In the genomic region with DNA sequence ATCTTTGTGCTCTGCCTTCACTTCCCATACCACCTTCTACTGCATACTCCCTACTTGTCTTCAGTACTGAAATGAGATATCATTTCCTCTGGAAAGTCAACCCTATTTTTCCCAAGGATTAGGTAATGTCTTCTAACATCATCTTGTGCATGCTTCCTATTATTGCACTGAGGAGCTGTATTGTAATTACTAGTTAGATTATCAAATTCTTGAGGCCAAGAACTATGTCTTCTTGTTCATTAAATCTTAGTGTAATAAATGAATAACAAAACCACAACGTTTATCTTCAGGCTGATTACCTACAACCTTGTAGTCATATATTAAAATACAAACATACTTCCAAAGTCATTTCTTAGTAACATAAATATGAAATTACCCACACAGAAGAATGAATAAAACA, we compare ENCODE assay signal across 29 cellular contexts.
"Had no signal": no experiment of that assay in that cellular context is flagged by ENCODE, and none has a peak within 500 bp of the region (broad histone marks: within the 10 kb centered on the region; RNA-seq: fewer than 3 reads in every experiment).

No MANE protein-coding gene starts in this region.

- H3K27ac ChIP-seq: adrenal gland, brain microvascular endothelial cell, coronary artery, dorsolateral prefrontal cortex, foreskin keratinocyte had no signal

- H3K4me3 Mint-ChIP-seq: activated CD4-positive, alpha-beta memory T cell treated with anti-CD3 and anti-CD28 coated beads for 36 hours; activated CD4-positive, alpha-beta T cell treated with anti-CD3 and anti-CD28 coated beads for 36 hours; activated CD4-positive, alpha-beta T cell treated with anti-CD3 and anti-CD28 coated beads, Interleukin-2, amount 10 ng/mL, durations not matched to agents 24 days and 14 days; activated CD8-positive, alpha-beta memory T cell treated with anti-CD3 and anti-CD28 coated beads, Interleukin-2, amount 10 ng/mL, durations not matched to agents 7 days and 5 days; activated CD8-positive, alpha-beta T cell treated with anti-CD3 and anti-CD28 coated beads, Interleukin-2, amount 10 ng/mL, durations not matched to agents 7 days and 5 days; activated naive CD4-positive, alpha-beta T cell treated with anti-CD3 and anti-CD28 coated beads for 36 hours; activated naive CD4-positive, alpha-beta T cell treated with anti-CD3 and anti-CD28 coated beads, Interleukin-2, amount 50 U/mL, for 24 hours; activated naive CD8-positive, alpha-beta T cell treated with anti-CD3 and anti-CD28 coated beads for 36 hours; activated naive CD8-positive, alpha-beta T cell treated with anti-CD3 and anti-CD28 coated beads, Interleukin-2, amount 50 U/mL, for 24 hours; activated T-helper 1 cell treated with anti-CD3 and anti-CD28 coated beads, Interleukin-12 subunit alpha, Interleukin-12 subunit beta, Interleukin-2, Interleukin-4 antibody, amounts not matched to agents 30 ng/mL and 10 ng/mL and 1 ng/mL, durations not matched to agents 14 hours and 24 hours and 36 hours; central memory CD8-positive, alpha-beta T cell; dendritic cell treated with granulocyte-macrophage colony-stimulating factor and Interleukin-4, amounts not matched to agents 40 ng/mL and 50 ng/mL, for 4 days; endodermal cell had no signal

- H3K27me3 ChIP-seq: adrenal gland, brain microvascular endothelial cell, dorsolateral prefrontal cortex, foreskin keratinocyte had no signal

- H3K4me1 ChIP-seq: adrenal gland had no signal

- H3K36me3 ChIP-seq: adrenal gland, brain microvascular endothelial cell had no signal

- DNase-seq: activated CD4-positive, alpha-beta memory T cell treated with anti-CD3 and anti-CD28 coated beads for 36 hours; activated CD4-positive, alpha-beta T cell treated with anti-CD3 and anti-CD28 coated beads for 36 hours; activated CD4-positive, alpha-beta T cell treated with anti-CD3 and anti-CD28 coated beads, Interleukin-2, amount 10 ng/mL, durations not matched to agents 24 days and 14 days; activated CD4-positive, CD25-positive, alpha-beta regulatory T cell; activated CD4-positive, CD25-positive, alpha-beta regulatory T cell treated with anti-CD3 and anti-CD28 coated beads, Interleukin-2, amount 50 U/mL, for 72 hours; activated CD8-positive, alpha-beta memory T cell treated with anti-CD3 and anti-CD28 coated beads, Interleukin-2, amount 10 ng/mL, durations not matched to agents 7 days and 5 days; activated CD8-positive, alpha-beta memory T cell treated with anti-CD3 and anti-CD28 coated beads, Interleukin-2, amount 50 U/mL, for 4 hours; activated CD8-positive, alpha-beta T cell treated with anti-CD3 and anti-CD28 coated beads, Interleukin-2, amount 10 ng/mL, durations not matched to agents 7 days and 5 days; activated effector memory CD4-positive, alpha-beta T cell treated with anti-CD3 and anti-CD28 coated beads, Interleukin-2, amount 50 U/mL, for 16 hours; activated naive CD4-positive, alpha-beta T cell treated with anti-CD3 and anti-CD28 coated beads for 36 hours; activated naive CD8-positive, alpha-beta T cell treated with anti-CD3 and anti-CD28 coated beads for 36 hours; activated naive CD8-positive, alpha-beta T cell treated with anti-CD3 and anti-CD28 coated beads, Interleukin-2, amount 50 U/mL, for 24 hours; activated T-cell treated with anti-CD3 and anti-CD28 coated beads, Interleukin-2, amount 50 U/mL, for 1 hour; activated T-cell treated with anti-CD3 and anti-CD28 coated beads, Interleukin-2, amount 50 U/mL, for 48 hours; adrenal gland; brain microvascular endothelial cell; dorsolateral prefrontal cortex; effector memory CD4-positive, alpha-beta T cell; endodermal cell; foreskin keratinocyte; head of caudate nucleus; T-helper 2 cell had no signal

- H3K4me1 Mint-ChIP-seq: activated CD4-positive, alpha-beta T cell treated with anti-CD3 and anti-CD28 coated beads for 36 hours; activated CD4-positive, alpha-beta T cell treated with anti-CD3 and anti-CD28 coated beads, Interleukin-2, amount 10 ng/mL, durations not matched to agents 24 days and 14 days; activated CD8-positive, alpha-beta memory T cell treated with anti-CD3 and anti-CD28 coated beads, Interleukin-2, amount 10 ng/mL, durations not matched to agents 7 days and 5 days; activated naive CD4-positive, alpha-beta T cell treated with anti-CD3 and anti-CD28 coated beads, Interleukin-2, amount 50 U/mL, for 24 hours; activated naive CD8-positive, alpha-beta T cell treated with anti-CD3 and anti-CD28 coated beads for 36 hours; activated naive CD8-positive, alpha-beta T cell treated with anti-CD3 and anti-CD28 coated beads, Interleukin-2, amount 50 U/mL, for 24 hours; central memory CD8-positive, alpha-beta T cell; endodermal cell had no signal

- H3K4me3 ChIP-seq: adrenal gland, coronary artery, dorsolateral prefrontal cortex had no signal

- H3K27me3 Mint-ChIP-seq: activated CD4-positive, alpha-beta memory T cell treated with anti-CD3 and anti-CD28 coated beads for 36 hours; activated CD4-positive, alpha-beta T cell treated with anti-CD3 and anti-CD28 coated beads for 36 hours; activated CD4-positive, alpha-beta T cell treated with anti-CD3 and anti-CD28 coated beads, Interleukin-2, amount 10 ng/mL, durations not matched to agents 24 days and 14 days; activated CD8-positive, alpha-beta memory T cell treated with anti-CD3 and anti-CD28 coated beads, Interleukin-2, amount 10 ng/mL, durations not matched to agents 7 days and 5 days; activated naive CD4-positive, alpha-beta T cell treated with anti-CD3 and anti-CD28 coated beads, Interleukin-2, amount 50 U/mL, for 24 hours; activated naive CD8-positive, alpha-beta T cell treated with anti-CD3 and anti-CD28 coated beads for 36 hours; activated naive CD8-positive, alpha-beta T cell treated with anti-CD3 and anti-CD28 coated beads, Interleukin-2, amount 50 U/mL, for 24 hours; central memory CD8-positive, alpha-beta T cell; dendritic cell treated with granulocyte-macrophage colony-stimulating factor and Interleukin-4, amounts not matched to agents 40 ng/mL and 50 ng/mL, for 4 days had no signal

- H3K27ac Mint-ChIP-seq: activated CD4-positive, alpha-beta memory T cell treated with anti-CD3 and anti-CD28 coated beads for 36 hours; activated CD4-positive, alpha-beta T cell treated with anti-CD3 and anti-CD28 coated beads for 36 hours; activated CD4-positive, alpha-beta T cell treated with anti-CD3 and anti-CD28 coated beads, Interleukin-2, amount 10 ng/mL, durations not matched to agents 24 days and 14 days; activated CD8-positive, alpha-beta memory T cell treated with anti-CD3 and anti-CD28 coated beads, Interleukin-2, amount 10 ng/mL, durations not matched to agents 7 days and 5 days; activated CD8-positive, alpha-beta T cell treated with anti-CD3 and anti-CD28 coated beads, Interleukin-2, amount 10 ng/mL, durations not matched to agents 7 days and 5 days; activated naive CD4-positive, alpha-beta T cell treated with anti-CD3 and anti-CD28 coated beads for 36 hours; activated naive CD4-positive, alpha-beta T cell treated with anti-CD3 and anti-CD28 coated beads, Interleukin-2, amount 50 U/mL, for 24 hours; activated naive CD8-positive, alpha-beta T cell treated with anti-CD3 and anti-CD28 coated beads for 36 hours; activated naive CD8-positive, alpha-beta T cell treated with anti-CD3 and anti-CD28 coated beads, Interleukin-2, amount 50 U/mL, for 24 hours; activated T-helper 1 cell treated with anti-CD3 and anti-CD28 coated beads, Interleukin-12 subunit alpha, Interleukin-12 subunit beta, Interleukin-2, Interleukin-4 antibody, amounts not matched to agents 30 ng/mL and 10 ng/mL and 1 ng/mL, durations not matched to agents 14 hours and 24 hours and 36 hours; activated T-helper 2 cell treated with anti-CD3 and anti-CD28 coated beads, Interferon-gamma antibody, Interleukin-2, Interleukin-4, amounts not matched to agents 10 μg/mL and 5 μg/mL and 100 μg/mL, durations not matched to agents 14 hours and 24 hours and 36 hours; dendritic cell treated with granulocyte-macrophage colony-stimulating factor and Interleukin-4, amounts not matched to agents 40 ng/mL and 50 ng/mL, for 4 days; endodermal cell had no signal

- H3K9me3 ChIP-seq: adrenal gland had no signal

- ATAC-seq: activated CD4-positive, alpha-beta T cell treated with anti-CD3 and anti-CD28 coated beads for 36 hours; activated CD8-positive, alpha-beta memory T cell treated with anti-CD3 and anti-CD28 coated beads, Interleukin-2, amount 10 ng/mL, durations not matched to agents 7 days and 5 days; activated CD8-positive, alpha-beta T cell treated with anti-CD3 and anti-CD28 coated beads, Interleukin-2, amount 10 ng/mL, durations not matched to agents 7 days and 5 days; activated naive CD8-positive, alpha-beta T cell treated with anti-CD3 and anti-CD28 coated beads, Interleukin-2, amount 50 U/mL, for 24 hours; esophagus mucosa; foreskin keratinocyte had no signal
